In genomic region chr2:237692601-237693079, GRCh38 we compare ENCODE assay signal across 1 cellular context.
A peak's percentile ranks its signal among the peaks of the same experiment; 100 is the strongest.
TF ChIP-seq lines count a peak whose summit lies in the region.

No MANE protein-coding gene starts in this region.

TF ChIP-seq in SK-N-SH, 30 proteins besides CTCF, POLR2A, EP300 and RAD21 (continued from another document):
- TF ChIP-seq REST (IDR thresholded peaks at IDR 0.05; ENCODE audit: low read depth, low read length): peak; percentile 55
